1 cellular context compared by ENCODE assay signal in the genomic region with DNA sequence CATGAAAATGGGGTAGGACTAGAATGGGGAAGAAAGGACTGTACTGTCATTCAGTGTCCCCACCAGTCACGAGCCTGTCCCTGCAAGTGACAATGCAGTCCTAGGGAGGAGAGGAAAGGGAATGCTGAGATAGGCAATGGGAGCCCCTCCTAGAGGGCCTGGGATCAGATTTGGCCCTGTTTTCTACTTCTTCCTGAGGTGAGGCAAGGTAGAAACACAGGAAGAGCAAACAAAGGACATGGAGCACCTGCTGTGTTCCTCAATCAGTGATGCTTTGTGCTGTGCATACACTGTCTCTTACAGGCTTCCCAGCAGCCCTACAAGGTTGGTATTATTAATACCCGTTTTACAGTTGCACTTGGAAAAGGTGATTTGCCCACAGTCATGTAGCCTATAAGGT.
TF ChIP-seq lines count a peak whose summit lies in the region.

No MANE protein-coding gene starts in this region.

TF ChIP-seq in GM23338, 12 proteins besides CTCF, POLR2A, EP300 and RAD21 (continued from another document):
- TF ChIP-seq, protein P1, sequence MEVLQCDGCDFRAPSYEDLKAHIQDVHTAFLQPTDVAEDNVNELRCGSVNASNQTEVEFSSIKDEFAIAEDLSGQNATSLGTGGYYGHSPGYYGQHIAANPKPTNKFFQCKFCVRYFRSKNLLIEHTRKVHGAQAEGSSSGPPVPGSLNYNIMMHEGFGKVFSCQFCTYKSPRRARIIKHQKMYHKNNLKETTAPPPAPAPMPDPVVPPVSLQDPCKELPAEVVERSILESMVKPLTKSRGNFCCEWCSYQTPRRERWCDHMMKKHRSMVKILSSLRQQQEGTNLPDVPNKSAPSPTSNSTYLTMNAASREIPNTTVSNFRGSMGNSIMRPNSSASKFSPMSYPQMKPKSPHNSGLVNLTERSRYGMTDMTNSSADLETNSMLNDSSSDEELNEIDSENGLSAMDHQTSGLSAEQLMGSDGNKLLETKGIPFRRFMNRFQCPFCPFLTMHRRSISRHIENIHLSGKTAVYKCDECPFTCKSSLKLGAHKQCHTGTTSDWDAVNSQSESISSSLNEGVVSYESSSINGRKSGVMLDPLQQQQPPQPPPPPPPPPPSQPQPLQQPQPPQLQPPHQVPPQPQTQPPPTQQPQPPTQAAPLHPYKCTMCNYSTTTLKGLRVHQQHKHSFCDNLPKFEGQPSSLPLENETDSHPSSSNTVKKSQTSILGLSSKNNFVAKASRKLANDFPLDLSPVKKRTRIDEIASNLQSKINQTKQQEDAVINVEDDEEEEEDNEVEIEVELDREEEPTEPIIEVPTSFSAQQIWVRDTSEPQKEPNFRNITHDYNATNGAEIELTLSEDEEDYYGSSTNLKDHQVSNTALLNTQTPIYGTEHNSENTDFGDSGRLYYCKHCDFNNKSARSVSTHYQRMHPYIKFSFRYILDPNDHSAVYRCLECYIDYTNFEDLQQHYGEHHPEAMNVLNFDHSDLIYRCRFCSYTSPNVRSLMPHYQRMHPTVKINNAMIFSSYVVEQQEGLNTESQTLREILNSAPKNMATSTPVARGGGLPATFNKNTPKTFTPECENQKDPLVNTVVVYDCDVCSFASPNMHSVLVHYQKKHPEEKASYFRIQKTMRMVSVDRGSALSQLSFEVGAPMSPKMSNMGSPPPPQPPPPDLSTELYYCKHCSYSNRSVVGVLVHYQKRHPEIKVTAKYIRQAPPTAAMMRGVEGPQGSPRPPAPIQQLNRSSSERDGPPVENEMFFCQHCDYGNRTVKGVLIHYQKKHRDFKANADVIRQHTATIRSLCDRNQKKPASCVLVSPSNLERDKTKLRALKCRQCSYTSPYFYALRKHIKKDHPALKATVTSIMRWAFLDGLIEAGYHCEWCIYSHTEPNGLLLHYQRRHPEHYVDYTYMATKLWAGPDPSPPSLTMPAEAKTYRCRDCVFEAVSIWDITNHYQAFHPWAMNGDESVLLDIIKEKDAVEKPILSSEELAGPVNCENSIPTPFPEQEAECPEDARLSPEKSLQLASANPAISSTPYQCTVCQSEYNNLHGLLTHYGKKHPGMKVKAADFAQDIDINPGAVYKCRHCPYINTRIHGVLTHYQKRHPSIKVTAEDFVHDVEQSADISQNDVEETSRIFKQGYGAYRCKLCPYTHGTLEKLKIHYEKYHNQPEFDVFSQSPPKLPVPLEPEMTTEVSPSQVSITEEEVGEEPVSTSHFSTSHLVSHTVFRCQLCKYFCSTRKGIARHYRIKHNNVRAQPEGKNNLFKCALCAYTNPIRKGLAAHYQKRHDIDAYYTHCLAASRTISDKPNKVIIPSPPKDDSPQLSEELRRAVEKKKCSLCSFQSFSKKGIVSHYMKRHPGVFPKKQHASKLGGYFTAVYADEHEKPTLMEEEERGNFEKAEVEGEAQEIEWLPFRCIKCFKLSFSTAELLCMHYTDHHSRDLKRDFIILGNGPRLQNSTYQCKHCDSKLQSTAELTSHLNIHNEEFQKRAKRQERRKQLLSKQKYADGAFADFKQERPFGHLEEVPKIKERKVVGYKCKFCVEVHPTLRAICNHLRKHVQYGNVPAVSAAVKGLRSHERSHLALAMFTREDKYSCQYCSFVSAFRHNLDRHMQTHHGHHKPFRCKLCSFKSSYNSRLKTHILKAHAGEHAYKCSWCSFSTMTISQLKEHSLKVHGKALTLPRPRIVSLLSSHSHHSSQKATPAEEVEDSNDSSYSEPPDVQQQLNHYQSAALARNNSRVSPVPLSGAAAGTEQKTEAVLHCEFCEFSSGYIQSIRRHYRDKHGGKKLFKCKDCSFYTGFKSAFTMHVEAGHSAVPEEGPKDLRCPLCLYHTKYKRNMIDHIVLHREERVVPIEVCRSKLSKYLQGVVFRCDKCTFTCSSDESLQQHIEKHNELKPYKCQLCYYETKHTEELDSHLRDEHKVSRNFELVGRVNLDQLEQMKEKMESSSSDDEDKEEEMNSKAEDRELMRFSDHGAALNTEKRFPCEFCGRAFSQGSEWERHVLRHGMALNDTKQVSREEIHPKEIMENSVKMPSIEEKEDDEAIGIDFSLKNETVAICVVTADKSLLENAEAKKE (CRISPR knock-in tag; IDR thresholded peaks at IDR 0.05), result no peak
- TF ChIP-seq NANOG (IDR thresholded peaks at IDR 0.05; ENCODE audit: borderline replicate concordance) (no peak), EZH2phosphoT487 (IDR thresholded peaks at IDR 0.05; ENCODE audit: unreplicated experiment) (no peak), EZH2 (IDR thresholded peaks at IDR 0.05; ENCODE audit: low read depth, unreplicated experiment) (no peak), ZNF331 (CRISPR knock-in tag; IDR thresholded peaks at IDR 0.05; ENCODE audit: low read depth) (no peak), POLR2AphosphoS5 (IDR thresholded peaks at IDR 0.05; ENCODE audit: low read depth) (no peak), CREB1 (CRISPR knock-in tag; IDR thresholded peaks at IDR 0.05; ENCODE audit: low read depth) (no peak), JUNB (IDR thresholded peaks at IDR 0.05; ENCODE audit: unreplicated experiment) (no peak), STAT1 (IDR thresholded peaks at IDR 0.05; ENCODE audit: unreplicated experiment) (no peak)
- TF ChIP-seq, protein P2, sequence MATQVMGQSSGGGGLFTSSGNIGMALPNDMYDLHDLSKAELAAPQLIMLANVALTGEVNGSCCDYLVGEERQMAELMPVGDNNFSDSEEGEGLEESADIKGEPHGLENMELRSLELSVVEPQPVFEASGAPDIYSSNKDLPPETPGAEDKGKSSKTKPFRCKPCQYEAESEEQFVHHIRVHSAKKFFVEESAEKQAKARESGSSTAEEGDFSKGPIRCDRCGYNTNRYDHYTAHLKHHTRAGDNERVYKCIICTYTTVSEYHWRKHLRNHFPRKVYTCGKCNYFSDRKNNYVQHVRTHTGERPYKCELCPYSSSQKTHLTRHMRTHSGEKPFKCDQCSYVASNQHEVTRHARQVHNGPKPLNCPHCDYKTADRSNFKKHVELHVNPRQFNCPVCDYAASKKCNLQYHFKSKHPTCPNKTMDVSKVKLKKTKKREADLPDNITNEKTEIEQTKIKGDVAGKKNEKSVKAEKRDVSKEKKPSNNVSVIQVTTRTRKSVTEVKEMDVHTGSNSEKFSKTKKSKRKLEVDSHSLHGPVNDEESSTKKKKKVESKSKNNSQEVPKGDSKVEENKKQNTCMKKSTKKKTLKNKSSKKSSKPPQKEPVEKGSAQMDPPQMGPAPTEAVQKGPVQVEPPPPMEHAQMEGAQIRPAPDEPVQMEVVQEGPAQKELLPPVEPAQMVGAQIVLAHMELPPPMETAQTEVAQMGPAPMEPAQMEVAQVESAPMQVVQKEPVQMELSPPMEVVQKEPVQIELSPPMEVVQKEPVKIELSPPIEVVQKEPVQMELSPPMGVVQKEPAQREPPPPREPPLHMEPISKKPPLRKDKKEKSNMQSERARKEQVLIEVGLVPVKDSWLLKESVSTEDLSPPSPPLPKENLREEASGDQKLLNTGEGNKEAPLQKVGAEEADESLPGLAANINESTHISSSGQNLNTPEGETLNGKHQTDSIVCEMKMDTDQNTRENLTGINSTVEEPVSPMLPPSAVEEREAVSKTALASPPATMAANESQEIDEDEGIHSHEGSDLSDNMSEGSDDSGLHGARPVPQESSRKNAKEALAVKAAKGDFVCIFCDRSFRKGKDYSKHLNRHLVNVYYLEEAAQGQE (IDR thresholded peaks at IDR 0.05; ENCODE audit: unreplicated experiment), result no peak
